In genomic region chr12:57096748-57097553, GRCh38 we compare ENCODE assay signal across 13 cellular contexts. TPM values are rescaled to one million over a fixed set of nuclear protein-coding genes. Genes with fewer than 3 reads are reported as not detected.
DNase-seq lines count a peak whose midpoint lies in the region; ATAC-seq and FAIRE-seq lines count a peak whose summit lies in the region.
"Had no signal": no experiment of that assay in that cellular context is flagged by ENCODE, and none has a peak within 500 bp of the region (broad histone marks: within the 10 kb centered on the region; RNA-seq: fewer than 3 reads in every experiment).

No MANE protein-coding gene starts in this region.

- WGBS in GM23248 (ENCODE audit: low coverage in 1 of 2, low lambda C conversion rate in 2 of 2, missing lambda C conversion rate in 2 of 2), 2 experiments = 77% methylated on average over 8 of the region's 8 CpGs
- WGBS in small intestine, 3 donors = 73 to 84% (median 77%) methylated on average over 8 of the region's 8 CpGs

- H3K4me2 ChIP-seq in GM23248 (ENCODE audit: unreplicated experiment) = no peak overlapping the region

- FAIRE-seq in small intestine (lab: Jason Lieb, UNC) = no peak
- FAIRE-seq: GM12878 had no signal

- H3K27ac ChIP-seq in GM23248 (peak overlapping the region; percentile 9), small intestine (ENCODE audit: low read depth in 1 of 2, low read length in 1 of 2) (peak overlapping the region in 1 of 2 donors; percentile 14)

- peak overlapping the region; percentile 55 for H3K27ac Mint-ChIP-seq in activated naive CD8-positive, alpha-beta T cell treated with anti-CD3 and anti-CD28 coated beads, Interleukin-2, amount 50 U/mL, for 24 hours
- H3K27ac Mint-ChIP-seq in naive B cell = peak overlapping the region in 5 of 6 donors; percentile 33 to 92 (median 70)

- in situ Hi-C loops in GM23248 (cut with MboI) = no loop called here

- no peaks in the 10 kb centered on the region for H3K27me3 Mint-ChIP-seq in activated naive CD8-positive, alpha-beta T cell treated with anti-CD3 and anti-CD28 coated beads, Interleukin-2, amount 50 U/mL, for 24 hours
- no peaks in the 10 kb centered on the region for H3K27me3 Mint-ChIP-seq in naive B cell

- H3K9me2 ChIP-seq in GM23248 (ENCODE audit: insufficient read depth) = no peaks in the 10 kb centered on the region

- H3K4me1 ChIP-seq in GM23248 (ENCODE audit: insufficient read depth) = peaks cover 30% of the 10 kb centered on the region
- H3K4me1 ChIP-seq in small intestine (ENCODE audit: control insufficient read depth in 2 of 2, insufficient read depth in 1 of 2, low read depth in 1 of 2, low read length in 1 of 2) = no peaks in the 10 kb centered on the region

- H3K9me3 ChIP-seq in GM23248 (ENCODE audit: low read depth) = no peaks in the 10 kb centered on the region
- no peaks in the 10 kb centered on the region for H3K9me3 ChIP-seq in small intestine (ENCODE audit: control insufficient read depth, low read depth)
- H3K9me3 ChIP-seq: spleen had no signal

- H3K4me3 Mint-ChIP-seq in activated naive CD8-positive, alpha-beta T cell treated with anti-CD3 and anti-CD28 coated beads, Interleukin-2, amount 50 U/mL, for 24 hours = no peak overlapping the region
- no peak overlapping the region for H3K4me3 Mint-ChIP-seq in naive B cell

- peak; percentile 4 for DNase-seq in AG20443 (ENCODE audit: low spot score)
- no peak for DNase-seq in GM23248
- DNase-seq in activated naive CD8-positive, alpha-beta T cell treated with anti-CD3 and anti-CD28 coated beads, Interleukin-2, amount 50 U/mL, for 24 hours = no peak
- no peak for DNase-seq in naive B cell
- DNase-seq in cerebellar nuclear complex (lab: John Stamatoyannopoulos, UW) = no peak
- no peak for DNase-seq in small intestine
- no peak for DNase-seq in DMS79 treated with DMSO at 0.1 percent for 48 hours (lab: John Stamatoyannopoulos, UW)
- DNase-seq: NCI-H1436 treated with DMSO at 0.1 percent for 48 hours, spleen, T1000 had no signal

- no peaks in the 10 kb centered on the region for H3K9me3 Mint-ChIP-seq in activated naive CD8-positive, alpha-beta T cell treated with anti-CD3 and anti-CD28 coated beads, Interleukin-2, amount 50 U/mL, for 24 hours
- H3K9me3 Mint-ChIP-seq in naive B cell = no peaks in the 10 kb centered on the region

- H2AFZ ChIP-seq in GM23248 = no peak overlapping the region

- H3K9ac ChIP-seq in GM23248 = no peak overlapping the region

- H4K20me1 ChIP-seq in GM23248 (ENCODE audit: insufficient read depth) = no peaks in the 10 kb centered on the region

- H3K36me3 ChIP-seq in GM23248 (ENCODE audit: low read depth) (peaks cover 26% of the 10 kb centered on the region), small intestine (ENCODE audit: control insufficient read depth in 2 of 2, insufficient read depth in 2 of 2, low read length in 2 of 2) (peaks cover 6 to 21% of the 10 kb centered on the region in 2 donors)

- peaks cover 60% of the 10 kb centered on the region for H3K36me3 Mint-ChIP-seq in activated naive CD8-positive, alpha-beta T cell treated with anti-CD3 and anti-CD28 coated beads, Interleukin-2, amount 50 U/mL, for 24 hours (ENCODE audit: low read depth)
- H3K36me3 Mint-ChIP-seq in naive B cell = peaks cover 6 to 27% of the 10 kb centered on the region in 2 donors

- H3K4me1 Mint-ChIP-seq in activated naive CD8-positive, alpha-beta T cell treated with anti-CD3 and anti-CD28 coated beads, Interleukin-2, amount 50 U/mL, for 24 hours = peaks cover 55% of the 10 kb centered on the region
- H3K4me1 Mint-ChIP-seq in naive B cell = peaks cover 45 to 67% (median 60%) of the 10 kb centered on the region in 3 donors

- H3K27me3 ChIP-seq in GM23248 (replicated peaks; ENCODE audit: insufficient read depth) (no peaks in the 10 kb centered on the region), small intestine (ENCODE audit: control insufficient read depth in 2 of 2, insufficient read depth in 2 of 2, low read length in 2 of 2) (no peaks in the 10 kb centered on the region)
- H3K27me3 ChIP-seq: spleen had no signal

- H3K79me2 ChIP-seq in GM23248 (ENCODE audit: insufficient read depth) = peaks cover 13% of the 10 kb centered on the region

- no peak overlapping the region for H3K4me3 ChIP-seq in GM23248
- no peak overlapping the region for H3K4me3 ChIP-seq in small intestine (ENCODE audit: low read depth in 1 of 2, low read length in 2 of 2)
- H3K4me3 ChIP-seq: GM12878, spleen had no signal

- H3F3A ChIP-seq in GM23248 (ENCODE audit: insufficient read depth) = peaks cover 72% of the 10 kb centered on the region

- no peak for ATAC-seq in activated naive CD8-positive, alpha-beta T cell treated with anti-CD3 and anti-CD28 coated beads, Interleukin-2, amount 50 U/mL, for 24 hours
- ATAC-seq in naive B cell (ENCODE audit: low read depth in 2 of 2) (no peak), HG02885 (IDR thresholded peaks at IDR 0.05; ENCODE audit: poor library complexity, unreplicated experiment) (no peak)
- ATAC-seq: GM12878 had no signal

RNA-seq across cellular contexts. Expression of gene NAB2, which starts 8.0 kb away (rescaled TPM):
- 88.7 and 107 TPM in 2 replicates for total RNA-seq in GM23248 (2014; rRNA removed; shearing (Covaris generic))
- polyA plus RNA-seq in GM23248 (2016; fragmentation: Nextera tagmentation; extraction: Ambion mirVana) (21.6 and 22.8 TPM in 2 replicates), naive B cell (ENCODE audit: low read depth in 6 of 6) (1 to 10 TPM in 5 of 6 donors, under 1 TPM in 1; 0.54 to 2.6 (median 1.6) TPM), small intestine (10 to 100 TPM; 11.4 to 21.2 (median 14.9) TPM)

RNA-seq across cellular contexts. Expression of gene STAT6, which starts 14.2 kb away (rescaled TPM):
- 95.1 and 103 TPM in 2 replicates for total RNA-seq in GM23248 (2014; rRNA removed; shearing (Covaris generic))
- polyA plus RNA-seq in GM23248 (2016; fragmentation: Nextera tagmentation; extraction: Ambion mirVana) (67.4 and 70.7 TPM in 2 replicates), naive B cell (ENCODE audit: low read depth in 6 of 6) (100 to 1,000 TPM in 5 of 6 donors, 10 to 100 TPM in 1; 88.2 to 172 (median 159) TPM), small intestine (100 to 1,000 TPM; 129 to 842 (median 558) TPM)

RNA-seq across cellular contexts. Expression of gene NEMP1, which starts 18.4 kb away (rescaled TPM):
- 6.4 and 7.6 TPM in 2 replicates for total RNA-seq in GM23248 (2014; rRNA removed; shearing (Covaris generic))
- polyA plus RNA-seq in GM23248 (2016; fragmentation: Nextera tagmentation; extraction: Ambion mirVana) = 5.9 and 6.6 TPM in 2 replicates
- 1 to 10 TPM; 3.9 to 7.1 (median 5.9) TPM for polyA plus RNA-seq in naive B cell (ENCODE audit: low read depth in 6 of 6)
- 1 to 10 TPM in 1 of 3 donors, under 1 TPM in 2; 0.45 to 3.6 (median 0.54) TPM for polyA plus RNA-seq in small intestine

RNA-seq across cellular contexts. Expression of gene LRP1, which starts 31.3 kb away (rescaled TPM):
- 257 and 296 TPM in 2 replicates for total RNA-seq in GM23248 (2014; rRNA removed; shearing (Covaris generic))
- polyA plus RNA-seq in GM23248 (2016; fragmentation: Nextera tagmentation; extraction: Ambion mirVana) = 161 and 166 TPM in 2 replicates
- polyA plus RNA-seq in naive B cell (ENCODE audit: low read depth in 6 of 6) = under 1 TPM in 3 of 6 donors, not detected in 3; 0.04 to 0.55 (median 0.09) TPM
- 10 to 100 TPM; 24.3 to 47.5 (median 35.8) TPM for polyA plus RNA-seq in small intestine

RNA-seq across cellular contexts. Expression of gene MYO1A, which starts 47.0 kb away (rescaled TPM):
- not detected in 2 replicates for total RNA-seq in GM23248 (2014; rRNA removed; shearing (Covaris generic))
- not detected in 2 replicates for polyA plus RNA-seq in GM23248 (2016; fragmentation: Nextera tagmentation; extraction: Ambion mirVana)
- polyA plus RNA-seq in naive B cell (ENCODE audit: low read depth in 6 of 6) = not detected
- polyA plus RNA-seq in small intestine = 100 to 1,000 TPM; 202 to 971 (median 775) TPM
- total RNA-seq: glomerular endothelial cell had no signal
